In genomic region chr17:65236321-65236720, GRCh38 we compare ENCODE assay signal across 11 cellular contexts.
"Had no signal": no experiment of that assay in that cellular context is flagged by ENCODE, and none has a peak within 500 bp of the region (broad histone marks: within the 10 kb centered on the region; RNA-seq: fewer than 3 reads in every experiment).

No MANE protein-coding gene starts in this region.

- FAIRE-seq: H1, H54 had no signal

- H2AFZ ChIP-seq: GM23248, GM23338 had no signal

- H3K4me2 ChIP-seq: GM23338 had no signal

- H3K9ac ChIP-seq: GM23248 had no signal

- H3K9me3 ChIP-seq: HAP-1 had no signal

- H3K27ac ChIP-seq: GM23248 had no signal

- H3K36me3 ChIP-seq: HAP-1 had no signal

- H3K4me3 ChIP-seq: GM23248, GM23338, HAP-1 had no signal

- ATAC-seq: GM23338, HCT116 had no signal

- DNase-seq: GM23248, GOT3, H7, H9, HCEC 1CT, HFFc6 had no signal

- H3K4me1 ChIP-seq: HAP-1 had no signal
